Comparison of ENCODE assay signal across 18 cellular contexts in the genomic region with DNA sequence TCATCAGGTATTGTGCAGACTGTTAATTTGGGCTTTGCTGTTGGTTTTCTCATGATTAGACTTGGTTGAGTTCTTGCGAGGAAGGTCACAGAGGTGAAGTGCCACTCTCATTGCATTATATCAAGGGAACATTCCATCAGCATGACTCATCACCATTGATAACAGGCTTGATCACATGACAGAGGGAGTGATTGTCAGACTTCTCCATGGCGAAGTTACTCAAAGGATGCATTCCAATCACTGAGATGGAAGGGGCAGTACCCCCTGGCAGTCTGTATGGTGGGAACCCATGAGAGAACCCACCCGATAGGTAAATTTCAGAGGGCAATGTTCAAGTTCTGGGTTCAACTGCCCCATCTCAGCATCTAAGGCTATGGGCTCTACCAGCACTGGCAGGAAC. TPM values are rescaled to one million over a fixed set of nuclear protein-coding genes. Genes with fewer than 3 reads are reported as not detected.
A peak's percentile ranks its signal among the peaks of the same experiment; 100 is the strongest.
DNase-seq lines count a peak whose midpoint lies in the region; ATAC-seq, FAIRE-seq and TF ChIP-seq lines count a peak whose summit lies in the region.
"Had no signal": no experiment of that assay in that cellular context is flagged by ENCODE, and none has a peak within 500 bp of the region (broad histone marks: within the 10 kb centered on the region; RNA-seq: fewer than 3 reads in every experiment).

No MANE protein-coding gene starts in this region.

- no peak overlapping the region for H3K4me3 ChIP-seq in IMR-90 (ENCODE audit: insufficient read depth, low read depth, low read length)
- no peak overlapping the region for H3K4me3 ChIP-seq in K562
- H3K4me3 ChIP-seq in liver (ENCODE audit: low read depth in 1 of 3, low read length in 3 of 3) = no peak overlapping the region
- H3K4me3 ChIP-seq: ascending aorta, ovary had no signal

- no peak for ATAC-seq in IMR-90 (ENCODE audit: low read depth)
- ATAC-seq in K562 = no peak
- no peak for ATAC-seq in HG02623 (IDR thresholded peaks at IDR 0.05; ENCODE audit: unreplicated experiment)
- ATAC-seq: activated T-cell treated with anti-CD3 and anti-CD28 coated beads, Interleukin-2, amount 50 U/mL, for 4 hours; esophagus mucosa; left colon had no signal

- no peaks in the 10 kb centered on the region for H3K9me3 ChIP-seq in IMR-90 (ENCODE audit: control insufficient read depth, insufficient read depth, low read length)
- no peaks in the 10 kb centered on the region for H3K9me3 ChIP-seq in K562 (replicated peaks; ENCODE audit: control insufficient read depth, insufficient read depth, low read depth, low read length)
- no peaks in the 10 kb centered on the region for H3K9me3 ChIP-seq in liver (ENCODE audit: control insufficient read depth in 4 of 4, low read length in 3 of 4)
- H3K9me3 ChIP-seq: ascending aorta, ovary had no signal

- POLR2A ChIA-PET in IMR-90 (lab: Charles Lee; ENCODE audit: unreplicated experiment) (no interaction called here), K562 (lab: Yijun Ruan, JAX) (interaction anchor here (0.6 to 0.7 kb wide), 2 partner anchors 11 to 1737 kb away, joined by 3 read pairs; no protein-coding TSS in a partner anchor)

- H2AK5ac ChIP-seq in IMR-90 (ENCODE audit: low read depth, low read length) = no peak overlapping the region

- H3K27me3 ChIP-seq in IMR-90 (ENCODE audit: control insufficient read depth, insufficient read depth, low read length) = peaks cover 12% of the 10 kb centered on the region; the same call in 1 of the 2 replicates
- peaks cover 13 to 34% of the 10 kb centered on the region in 2 experiments for H3K27me3 ChIP-seq in K562 (ENCODE audit: control insufficient read depth in 2 of 2, insufficient read depth in 2 of 2, low read length in 2 of 2)
- no peaks in the 10 kb centered on the region for H3K27me3 ChIP-seq in liver (ENCODE audit: control insufficient read depth in 4 of 4, insufficient read depth in 4 of 4, low read length in 3 of 4)
- H3K27me3 ChIP-seq: ascending aorta, ovary had no signal

- H2AK9ac ChIP-seq in IMR-90 (replicated peaks; ENCODE audit: low read depth, low read length, poor library complexity) = no peak overlapping the region

- no peak overlapping the region for H3K9ac ChIP-seq in IMR-90 (ENCODE audit: low read depth, low read length)
- H3K9ac ChIP-seq in K562 (ENCODE audit: insufficient read depth in 1 of 2, low read depth in 2 of 2, low read length in 2 of 2) = no peak overlapping the region
- H3K9ac ChIP-seq in liver (ENCODE audit: low read depth in 1 of 2, low read length in 2 of 2) = no peak overlapping the region

- TF ChIP-seq CTCF in IMR-90 (conservative IDR thresholded peaks at IDR 0.05; ENCODE audit: low read depth, low read length) (no peak), K562 (IDR thresholded peaks at IDR 0.05 in 2 of 3, conservative IDR thresholded peaks at IDR 0.05 in 1 of 3; ENCODE audit: insufficient read depth in 2 of 3, low read depth in 1 of 3, low read length in 3 of 3) (no peak), liver (IDR thresholded peaks at IDR 0.05; ENCODE audit: low read depth, low read length, missing input control) (no peak)

- FAIRE-seq in K562 (lab: Jason Lieb, UNC) = no peak
- FAIRE-seq: TTC549 had no signal

- H2BK20ac ChIP-seq in IMR-90 (ENCODE audit: low read depth, low read length) = no peak overlapping the region

- H2AFZ ChIP-seq in IMR-90 (replicated peaks; ENCODE audit: low read length, poor library complexity) (no peak overlapping the region), K562 (ENCODE audit: low read depth, low read length) (no peak overlapping the region)

- H3K4me1 ChIP-seq in IMR-90 (ENCODE audit: control insufficient read depth, insufficient read depth, low read length) (no peaks in the 10 kb centered on the region), K562 (replicated peaks in 1 of 2; ENCODE audit: control insufficient read depth in 2 of 2, insufficient read depth in 2 of 2, low read length in 2 of 2) (peaks cover 10% of the 10 kb centered on the region in 2 experiments; a peak in 4 of 5 replicates), liver (ENCODE audit: control insufficient read depth in 4 of 4, insufficient read depth in 4 of 4, low read length in 3 of 4) (peaks cover 0 to 5% (median 4%) of the 10 kb centered on the region in 4 donors)
- H3K4me1 ChIP-seq: ascending aorta had no signal

- H2BK15ac ChIP-seq in IMR-90 (ENCODE audit: low read depth, low read length) = no peak overlapping the region

- TF ChIP-seq EP300 in K562 (IDR thresholded peaks at IDR 0.05; ENCODE audit: low read length) = no peak

- 100% methylated on average over 1 of the region's 3 CpGs; no CpG with 5 or more reads in 1 of the 2 experiments for WGBS in IMR-90 (ENCODE audit: extremely low coverage in 2 of 2, insufficient read length in 1 of 2), 2 experiments
- WGBS in K562 (ENCODE audit: insufficient coverage, low coverage, missing lambda C conversion rate) = 26% methylated on average over 3 of the region's 3 CpGs
- 73% methylated on average over 3 of the region's 3 CpGs for WGBS in liver

- no peaks in the 10 kb centered on the region for H3K79me1 ChIP-seq in IMR-90 (ENCODE audit: low read depth in 1 of 2, low read length in 2 of 2)

- H3K23ac ChIP-seq in IMR-90 (ENCODE audit: low read depth, low read length) = no peak overlapping the region

- TF ChIP-seq RAD21 in IMR-90 (IDR thresholded peaks at IDR 0.05; ENCODE audit: low read length) = no peak
- TF ChIP-seq RAD21 in K562 (CRISPR knock-in tag; conservative IDR thresholded peaks at IDR 0.05 in 1 of 2, IDR thresholded peaks at IDR 0.05 in 1 of 2) = no peak
- TF ChIP-seq RAD21 in liver (IDR thresholded peaks at IDR 0.05) = no peak

- in situ Hi-C loops in IMR-90 (cut with MboI; ENCODE audit: low sequenced_read_pairs) (no loop called here), K562 (cut with MboI) (no loop called here)

- H4K20me1 ChIP-seq in IMR-90 (ENCODE audit: insufficient read depth, low read length) = no peaks in the 10 kb centered on the region
- H4K20me1 ChIP-seq in K562 (replicated peaks; ENCODE audit: control insufficient read depth, insufficient read depth, low read length) = no peaks in the 10 kb centered on the region

- no peak overlapping the region for H3K4ac ChIP-seq in IMR-90 (ENCODE audit: low read depth, low read length)

- intact Hi-C loops in IMR-90 (cut with micrococcal nuclease) (no loop called here), K562 (cut with micrococcal nuclease) (no loop called here)

- H3K4me2 ChIP-seq in IMR-90 (ENCODE audit: low read depth, low read length) = no peak overlapping the region
- H3K4me2 ChIP-seq in K562 (ENCODE audit: insufficient read depth, low read length) = no peak overlapping the region

- H4K8ac ChIP-seq in IMR-90 (ENCODE audit: low read depth in 2 of 2, low read length in 2 of 2) = no peak overlapping the region

- no peak overlapping the region for H4K5ac ChIP-seq in IMR-90 (ENCODE audit: low read depth, low read length)

- H2BK5ac ChIP-seq in IMR-90 (ENCODE audit: low read depth, low read length, poor library complexity, severe bottlenecking) = no peak overlapping the region

- H3K79me2 ChIP-seq in K562 (ENCODE audit: control insufficient read depth, insufficient read depth, low read length) = no peaks in the 10 kb centered on the region

- H3K18ac ChIP-seq in IMR-90 (ENCODE audit: low read depth, low read length) = no peak overlapping the region

- DNase-seq in COLO829 (ENCODE audit: low spot score) (peak; percentile 58), IMR-90 (no peak), K562 (ENCODE audit: extremely low read depth in 1 of 4, low spot score in 3 of 4) (peak in 2 of 4 experiments; percentile 34 to 45), AG08396 (ENCODE audit: low spot score) (no peak), HPDE6-E6E7 (ENCODE audit: extremely low spot score) (no peak)
- DNase-seq in stimulated activated CD4-positive, alpha-beta T cell treated with anti-CD3 and anti-CD28 coated beads, Interleukin-1b, Interleukin-23, amount 100 ng/mL, for 48 hours = no peak
- DNase-seq: activated T-cell treated with anti-CD3 and anti-CD28 coated beads, Interleukin-2, amount 50 U/mL, for 4 hours; HFFc6; NCI-H1092 treated with DMSO at 0.1 percent for 48 hours; ovary had no signal

- dilution Hi-C loops in IMR-90 (cut with HindIII; ENCODE audit: low sequenced_read_pairs, unreplicated experiment) = no loop called here

- H3K36me3 ChIP-seq in IMR-90 (ENCODE audit: control insufficient read depth, insufficient read depth, low read length) = no peaks in the 10 kb centered on the region
- no peaks in the 10 kb centered on the region for H3K36me3 ChIP-seq in K562 (ENCODE audit: control insufficient read depth, insufficient read depth, low read length)
- no peaks in the 10 kb centered on the region for H3K36me3 ChIP-seq in liver (ENCODE audit: control insufficient read depth in 4 of 4, insufficient read depth in 3 of 4, low read depth in 1 of 4, low read length in 3 of 4)
- H3K36me3 ChIP-seq: ascending aorta, ovary had no signal

- H3K14ac ChIP-seq in IMR-90 (replicated peaks; ENCODE audit: low read depth, low read length) = no peak overlapping the region

- H4K91ac ChIP-seq in IMR-90 (ENCODE audit: insufficient read depth, low read depth, low read length) = no peak overlapping the region

- H3K27ac ChIP-seq in IMR-90 (ENCODE audit: insufficient read depth, low read length) (no peak overlapping the region), K562 (ENCODE audit: extremely low read depth, low read depth, low read length) (no peak overlapping the region), liver (ENCODE audit: low read depth in 1 of 2, low read length in 2 of 2) (no peak overlapping the region)
- H3K27ac ChIP-seq: ascending aorta, C4-2B, ovary had no signal

- no peak overlapping the region for H3K56ac ChIP-seq in IMR-90 (ENCODE audit: extremely low read depth, insufficient read depth, low read length)

- CTCF ChIA-PET in IMR-90 (lab: Yijun Ruan, JAX) (no interaction called here), K562 (lab: Yijun Ruan, JAX; ENCODE audit: low intra/inter-chr PET ratio) (no interaction called here)

- no peak for TF ChIP-seq POLR2A in IMR-90 (IDR thresholded peaks at IDR 0.05; ENCODE audit: low read depth, low read length)
- no peak for TF ChIP-seq POLR2A in K562 (conservative IDR thresholded peaks at IDR 0.05)

- H3K9me1 ChIP-seq in IMR-90 (ENCODE audit: insufficient read depth, low read length) (no peaks in the 10 kb centered on the region; the same call in 1 of the 2 replicates), K562 (ENCODE audit: control insufficient read depth, insufficient read depth, low read length) (no peaks in the 10 kb centered on the region)

- H2BK120ac ChIP-seq in IMR-90 (ENCODE audit: low read depth, low read length) = no peak overlapping the region

- BruUV-seq in IMR-90 (replicated peaks; lab: Mats Ljungman, UMichigan) (no TSS peak), K562 (replicated peaks; lab: Mats Ljungman, UMichigan) (no TSS peak)

RNA-seq across cellular contexts. Expression of a gene that starts 19.4 kb away (rescaled TPM):
- total RNA-seq in IMR-90 (2012; rRNA removed) = not detected in 2 replicates
- polyA plus RNA-seq in IMR-90 (2012; rRNA removed) = 0.06 TPM in 1 of 2 replicates, not detected in the other
- 0.02 TPM in 1 of 2 replicates, not detected in the other for polyA plus RNA-seq in IMR-90 (2012; cell fraction: cytosol; rRNA removed)
- 0.07 TPM in 1 of 2 replicates, not detected in the other for polyA plus RNA-seq in IMR-90 (2012; cell fraction: nucleus; rRNA removed; ENCODE audit: low replicate concordance)
- not detected in 2 replicates for total RNA-seq in K562 (2011; cell fraction: chromatin; rRNA removed; ENCODE audit: low replicate concordance)
- total RNA-seq in K562 (2011; cell fraction: nucleolus; rRNA removed) = not detected in 2 replicates
- not detected in 2 replicates for total RNA-seq in K562 (2011; cell fraction: nucleoplasm; rRNA removed)
- total RNA-seq in K562 (2014; rRNA removed) = not detected in 2 replicates
- total RNA-seq in K562 (2014; rRNA removed; fragmentation: Illumina TruSeq; extraction: Trizol) = not detected in 2 replicates
- total RNA-seq in K562 (2015; rRNA removed; fragmentation: Illumina TruSeq; extraction: Trizol) = not detected in 2 replicates
- not detected in 2 replicates for total RNA-seq in K562 (2021)
- polyA plus RNA-seq in K562 (2011; rRNA removed) = not detected in 2 replicates
- not detected in 2 replicates for polyA plus RNA-seq in K562 (2011; cell fraction: cytosol; rRNA removed)
- polyA plus RNA-seq in K562 (2011; cell fraction: nucleus; rRNA removed) = not detected in 2 replicates
- not detected in 2 replicates for polyA plus RNA-seq in K562 (2012)
- not detected in 2 replicates for polyA plus RNA-seq in K562 (2014; fragmentation: Illumina TruSeq; extraction: Trizol)
- polyA plus RNA-seq in K562 (2014; fragmentation: Nextera tagmentation; extraction: Ambion mirVana) = not detected
- not detected in 2 replicates for polyA plus RNA-seq in K562 (2014; rRNA removed)
- not detected in 2 replicates for polyA minus RNA-seq in K562 (2011; rRNA and poly(A)+ RNA removed)
- not detected in 2 replicates for polyA minus RNA-seq in K562 (2011; cell fraction: cytosol; rRNA and poly(A)+ RNA removed)
- polyA minus RNA-seq in K562 (2011; cell fraction: nucleus; rRNA and poly(A)+ RNA removed) = not detected in 2 replicates
- total RNA-seq in liver = 1 to 10 TPM; 2.4 to 3.7 TPM
- polyA plus RNA-seq in liver = 1 to 10 TPM; 1.8 to 2.0 TPM
- total RNA-seq: activated T-cell treated with anti-CD3 and anti-CD28 coated beads, Interleukin-2, amount 50 U/mL, for 4 hours; OCI-LY7 had no signal

RNA-seq across cellular contexts. Expression of a gene that starts 56.6 kb away (rescaled TPM):
- total RNA-seq in IMR-90 (2012; rRNA removed) (5.9 and 8.9 TPM in 2 replicates), K562 (2014; rRNA removed) (2.2 and 2.4 TPM in 2 replicates), K562 (2014; rRNA removed; fragmentation: Illumina TruSeq; extraction: Trizol) (6.4 and 8.8 TPM in 2 replicates), K562 (2015; rRNA removed; fragmentation: Illumina TruSeq; extraction: Trizol) (6.3 and 7.9 TPM in 2 replicates), K562 (2021) (14.0 and 14.7 TPM in 2 replicates), liver (10 to 100 TPM; 10.4 to 18.7 TPM)
- polyA plus RNA-seq in IMR-90 (2012; rRNA removed) (16.6 and 18.7 TPM in 2 replicates), K562 (2011; rRNA removed) (8.0 and 8.2 TPM in 2 replicates), K562 (2014; fragmentation: Illumina TruSeq; extraction: Trizol) (9.1 and 10.8 TPM in 2 replicates), K562 (2014; fragmentation: Nextera tagmentation; extraction: Ambion mirVana) (1 to 10 TPM; 1.8 to 3.2 TPM), K562 (2014; rRNA removed) (8.7 and 9.0 TPM in 2 replicates), liver (1 to 10 TPM; 7.6 to 9.3 TPM)
- 6.0 and 7.2 TPM in 2 replicates for polyA plus RNA-seq in IMR-90 (2012; cell fraction: cytosol; rRNA removed)
- 11.2 and 40.5 TPM in 2 replicates for polyA plus RNA-seq in IMR-90 (2012; cell fraction: nucleus; rRNA removed; ENCODE audit: low replicate concordance)
- 11.7 and 39.3 TPM in 2 replicates for total RNA-seq in K562 (2011; cell fraction: chromatin; rRNA removed; ENCODE audit: low replicate concordance)
- total RNA-seq in K562 (2011; cell fraction: nucleolus; rRNA removed) = 6.3 and 8.0 TPM in 2 replicates
- total RNA-seq in K562 (2011; cell fraction: nucleoplasm; rRNA removed) = 8.4 and 12.2 TPM in 2 replicates
- polyA plus RNA-seq in K562 (2011; cell fraction: cytosol; rRNA removed) = 3.9 and 5.4 TPM in 2 replicates
- polyA plus RNA-seq in K562 (2011; cell fraction: nucleus; rRNA removed) = 9.0 and 9.5 TPM in 2 replicates
- 7.6 and 9.4 TPM in 2 replicates for polyA plus RNA-seq in K562 (2012)
- polyA minus RNA-seq in K562 (2011; rRNA and poly(A)+ RNA removed) = 9.1 and 10.5 TPM in 2 replicates
- 8.4 and 10.1 TPM in 2 replicates for polyA minus RNA-seq in K562 (2011; cell fraction: cytosol; rRNA and poly(A)+ RNA removed)
- 5.5 and 9.7 TPM in 2 replicates for polyA minus RNA-seq in K562 (2011; cell fraction: nucleus; rRNA and poly(A)+ RNA removed)
